ENCODE assay signal across 8 cellular contexts in genomic region chr4:143700060-143700419, GRCh38. TPM values are rescaled to one million over a fixed set of nuclear protein-coding genes. Genes with fewer than 3 reads are reported as not detected.
DNase-seq lines count a peak whose midpoint lies in the region; ATAC-seq, FAIRE-seq and TF ChIP-seq lines count a peak whose summit lies in the region.

No MANE protein-coding gene starts in this region.

- ATAC-seq in Right ventricle myocardium inferior (peak; percentile 26), HepG2 (peak; percentile 22; the same call in 1 of the 3 replicates), GM21576 (IDR thresholded peaks at IDR 0.05; ENCODE audit: unreplicated experiment) (no peak), HG03135 (IDR thresholded peaks at IDR 0.05; ENCODE audit: unreplicated experiment) (no peak)

- no peak overlapping the region for H3K9ac ChIP-seq in HepG2 (ENCODE audit: insufficient read depth, low read depth, low read length)

- BruUV-seq in HepG2 (replicated peaks; lab: Mats Ljungman, UMichigan), result no TSS peak
- no TSS peak for BruUV-seq in PC-9 (replicated peaks; lab: Mats Ljungman, UMichigan)

- peak; percentile 72 for DNase-seq in Right ventricle myocardium inferior (ENCODE audit: missing footprints)
- DNase-seq in cardiac septum (ENCODE audit: low spot score), result no peak
- DNase-seq in breast epithelium (ENCODE audit: low spot score in 2 of 2), result no peak
- DNase-seq in HepG2 (ENCODE audit: low spot score), result no peak
- no peak for DNase-seq in PC-9
- no peak for DNase-seq in HuH-7.5 (ENCODE audit: low spot score)

- no peak for TF ChIP-seq RAD21 in HepG2 (CRISPR knock-in tag; IDR thresholded peaks at IDR 0.05)

- POLR2A ChIA-PET in HepG2 (lab: Yijun Ruan, JAX) (no interaction called here), PC-9 (lab: Charles Lee; ENCODE audit: unreplicated experiment) (no interaction called here)

- CTCF ChIA-PET in HepG2 (lab: Yijun Ruan, JAX; ENCODE audit: low intra/inter-chr PET ratio, low total read pairs), result no interaction called here
- CTCF ChIA-PET in PC-9 (lab: Charles Lee), result no interaction called here

- 69% methylated on average over 24 of the region's 32 CpGs for WGBS in HepG2 (ENCODE audit: low lambda C conversion rate)

- H3K79me2 ChIP-seq in HepG2 (ENCODE audit: insufficient read depth, low read length) (no peaks in the 10 kb centered on the region), PC-9 (ENCODE audit: low read depth) (no peaks in the 10 kb centered on the region)

- TF ChIP-seq CTCF in breast epithelium (IDR thresholded peaks at IDR 0.05) (no peak), HepG2 (CRISPR knock-in tag; IDR thresholded peaks at IDR 0.05) (no peak), PC-9 (conservative IDR thresholded peaks at IDR 0.05) (no peak)

- H3F3A ChIP-seq in PC-9 (ENCODE audit: insufficient read depth, low read depth), result no peaks in the 10 kb centered on the region

- H4K20me1 ChIP-seq in HepG2 (ENCODE audit: insufficient read depth, low read length) (no peaks in the 10 kb centered on the region), PC-9 (ENCODE audit: insufficient read depth) (no peaks in the 10 kb centered on the region)

- H3K4me3 ChIP-seq in breast epithelium (peak overlapping the region; percentile 31 to 61 (median 47)), HepG2 (replicated peaks in 1 of 3; ENCODE audit: insufficient read depth in 1 of 3, low read depth in 2 of 3, low read length in 3 of 3) (no peak overlapping the region), PC-9 (no peak overlapping the region)

- no peak overlapping the region for H3K4me2 ChIP-seq in HepG2 (ENCODE audit: low read depth, low read length)
- H3K4me2 ChIP-seq in PC-9, result no peak overlapping the region

- peaks cover 0 to 4% of the 10 kb centered on the region in 2 donors for H3K4me1 ChIP-seq in breast epithelium
- H3K4me1 ChIP-seq in HepG2 (ENCODE audit: insufficient read depth, low read length), result no peaks in the 10 kb centered on the region
- no peaks in the 10 kb centered on the region for H3K4me1 ChIP-seq in PC-9 (replicated peaks; ENCODE audit: insufficient read depth)

- H3K9me2 ChIP-seq in PC-9 (ENCODE audit: insufficient read depth), result no peaks in the 10 kb centered on the region

- H3K27me3 ChIP-seq in breast epithelium (peaks cover 0 to 30% of the 10 kb centered on the region in 2 donors), HepG2 (ENCODE audit: control insufficient read depth in 1 of 2, insufficient read depth in 2 of 2, low read length in 2 of 2) (peaks cover 0 to 20% of the 10 kb centered on the region in 2 experiments; a peak in 3 of 5 replicates), PC-9 (ENCODE audit: insufficient read depth, low read depth) (no peaks in the 10 kb centered on the region)

- H3K27ac ChIP-seq in breast epithelium (no peak overlapping the region), HepG2 (ENCODE audit: extremely low read length, insufficient read depth, low read length) (no peak overlapping the region), PC-9 (no peak overlapping the region)

- H2AFZ ChIP-seq in HepG2 (ENCODE audit: low read length), result no peak overlapping the region
- H2AFZ ChIP-seq in PC-9, result no peak overlapping the region

- no peaks in the 10 kb centered on the region for H3K36me3 ChIP-seq in breast epithelium
- no peaks in the 10 kb centered on the region for H3K36me3 ChIP-seq in HepG2 (replicated peaks in 1 of 2; ENCODE audit: control insufficient read depth in 1 of 2, insufficient read depth in 2 of 2, low read length in 2 of 2)
- H3K36me3 ChIP-seq in PC-9 (ENCODE audit: low read depth), result no peaks in the 10 kb centered on the region

- TF ChIP-seq POLR2A in breast epithelium (IDR thresholded peaks at IDR 0.05) (no peak), HepG2 (IDR thresholded peaks at IDR 0.05; ENCODE audit: insufficient read depth in 1 of 2, low read depth in 2 of 2, low read length in 2 of 2) (no peak)

- H3K9me3 ChIP-seq in breast epithelium (no peaks in the 10 kb centered on the region), HepG2 (ENCODE audit: low read length) (no peaks in the 10 kb centered on the region), PC-9 (ENCODE audit: insufficient read depth, low read depth) (no peaks in the 10 kb centered on the region)

- TF ChIP-seq EP300 in HepG2 (IDR thresholded peaks at IDR 0.05; ENCODE audit: low read depth in 2 of 2, low read length in 2 of 2) (no peak), HepG2 (CRISPR knock-in tag; IDR thresholded peaks at IDR 0.05; ENCODE audit: borderline replicate concordance) (no peak)

- FAIRE-seq in HepG2 (lab: Jason Lieb, UNC), result no peak

- in situ Hi-C loops in HepG2 (cut with HindIII; ENCODE audit: extremely low pct_ligation_motif_present, low pct_unique_long_range_greater_than_20kb), result no loop called here

- intact Hi-C loops in Right ventricle myocardium inferior (cut with DNase I), result no loop called here
- intact Hi-C loops in cardiac septum (cut with DNase I), result no loop called here
- intact Hi-C loops in breast epithelium (cut with DNase I; ENCODE audit: low total_unique reads), result no loop called here
- intact Hi-C loops in HepG2 (cut with micrococcal nuclease; ENCODE audit: unreplicated experiment), result no loop called here
- intact Hi-C loops in PC-9 (cut with micrococcal nuclease; ENCODE audit: unreplicated experiment), result no loop called here

TF ChIP-seq in HepG2, 621 proteins besides CTCF, POLR2A, EP300 and RAD21:
- TF ChIP-seq CSRNP2 (CRISPR knock-in tag; conservative IDR thresholded peaks at IDR 0.05; ENCODE audit: low read depth) (no peak), ZNF839 (CRISPR knock-in tag; IDR thresholded peaks at IDR 0.05; ENCODE audit: borderline replicate concordance) (no peak), GZF1 (CRISPR knock-in tag; IDR thresholded peaks at IDR 0.05) (no peak), CBFB (CRISPR knock-in tag; IDR thresholded peaks at IDR 0.05) (no peak), CERS6 (CRISPR knock-in tag; IDR thresholded peaks at IDR 0.05) (no peak), TRIM22 (IDR thresholded peaks at IDR 0.05) (no peak), HMGA1 (CRISPR knock-in tag; conservative IDR thresholded peaks at IDR 0.05) (no peak), TRIM24 (CRISPR knock-in tag; IDR thresholded peaks at IDR 0.05) (no peak), ZNF556 (CRISPR knock-in tag; IDR thresholded peaks at IDR 0.05; ENCODE audit: borderline replicate concordance) (no peak), ZNF614 (CRISPR knock-in tag; IDR thresholded peaks at IDR 0.05; ENCODE audit: borderline replicate concordance) (no peak)

RNA-seq across cellular contexts. Expression of gene FREM3, which starts 0.4 kb away (rescaled TPM):
- total RNA-seq in Right ventricle myocardium inferior (not detected), cardiac septum (not detected), breast epithelium (under 1 TPM in 1 of 3 donors, not detected in 2; 0.15 TPM), HepG2 (2016; rRNA removed; fragmentation: Illumina TruSeq; extraction: Trizol) (not detected in 2 replicates), PC-9 (2021) (not detected in 2 replicates)
- not detected in 2 replicates for total RNA-seq in HepG2 (2016; cell fraction: cytosol; rRNA removed; fragmentation: Illumina TruSeq; extraction: Trizol; ENCODE audit: low read depth)
- not detected in 2 replicates for total RNA-seq in HepG2 (2016; cell fraction: insoluble cytoplasmic fraction; rRNA removed; fragmentation: Illumina TruSeq; extraction: Trizol)
- total RNA-seq in HepG2 (2016; cell fraction: membrane; rRNA removed; fragmentation: Illumina TruSeq; extraction: Trizol), result not detected in 2 replicates
- total RNA-seq in HepG2 (2016; cell fraction: nucleus; rRNA removed; fragmentation: Illumina TruSeq; extraction: Trizol), result not detected in 2 replicates
- polyA plus RNA-seq in HepG2 (2011; rRNA removed), result not detected in 2 replicates
- polyA plus RNA-seq in HepG2 (2011; cell fraction: cytosol; rRNA removed), result not detected in 2 replicates
- not detected in 2 replicates for polyA plus RNA-seq in HepG2 (2011; cell fraction: nucleus; rRNA removed)
- not detected in 2 replicates for polyA plus RNA-seq in HepG2 (2012)
- not detected in 2 replicates for polyA plus RNA-seq in HepG2 (2016; cell fraction: cytosol; fragmentation: Illumina TruSeq; extraction: Trizol; ENCODE audit: low read depth)
- not detected in 2 replicates for polyA plus RNA-seq in HepG2 (2016; cell fraction: insoluble cytoplasmic fraction; fragmentation: Illumina TruSeq; extraction: Trizol; ENCODE audit: low read depth)
- not detected in 2 replicates for polyA plus RNA-seq in HepG2 (2016; cell fraction: membrane; fragmentation: Illumina TruSeq; extraction: Trizol; ENCODE audit: low read depth)
- not detected in 2 replicates for polyA plus RNA-seq in HepG2 (2016; cell fraction: nucleus; fragmentation: Illumina TruSeq; extraction: Trizol; ENCODE audit: insufficient read depth, low read depth)
- not detected in 2 replicates for polyA minus RNA-seq in HepG2 (2011; rRNA and poly(A)+ RNA removed; ENCODE audit: low replicate concordance)
- not detected in 2 replicates for polyA minus RNA-seq in HepG2 (2011; cell fraction: cytosol; rRNA and poly(A)+ RNA removed)
- not detected in 2 replicates for polyA minus RNA-seq in HepG2 (2011; cell fraction: nucleus; rRNA and poly(A)+ RNA removed)

Comparison
In these comparisons a context has a peak if more than half of its experiments do, and no peak if none do; other contexts are left out.
1. ATAC-seq: peak in Right ventricle myocardium inferior (single experiment) and HepG2 (single experiment); none in GM21576 (single experiment) and HG03135 (single experiment).
2. H3K4me3 ChIP-seq: peak in breast epithelium (3 of 3); none in HepG2 (0 of 3) and PC-9 (single experiment).